ENCODE assay signal across 8 cellular contexts in the genomic region with DNA sequence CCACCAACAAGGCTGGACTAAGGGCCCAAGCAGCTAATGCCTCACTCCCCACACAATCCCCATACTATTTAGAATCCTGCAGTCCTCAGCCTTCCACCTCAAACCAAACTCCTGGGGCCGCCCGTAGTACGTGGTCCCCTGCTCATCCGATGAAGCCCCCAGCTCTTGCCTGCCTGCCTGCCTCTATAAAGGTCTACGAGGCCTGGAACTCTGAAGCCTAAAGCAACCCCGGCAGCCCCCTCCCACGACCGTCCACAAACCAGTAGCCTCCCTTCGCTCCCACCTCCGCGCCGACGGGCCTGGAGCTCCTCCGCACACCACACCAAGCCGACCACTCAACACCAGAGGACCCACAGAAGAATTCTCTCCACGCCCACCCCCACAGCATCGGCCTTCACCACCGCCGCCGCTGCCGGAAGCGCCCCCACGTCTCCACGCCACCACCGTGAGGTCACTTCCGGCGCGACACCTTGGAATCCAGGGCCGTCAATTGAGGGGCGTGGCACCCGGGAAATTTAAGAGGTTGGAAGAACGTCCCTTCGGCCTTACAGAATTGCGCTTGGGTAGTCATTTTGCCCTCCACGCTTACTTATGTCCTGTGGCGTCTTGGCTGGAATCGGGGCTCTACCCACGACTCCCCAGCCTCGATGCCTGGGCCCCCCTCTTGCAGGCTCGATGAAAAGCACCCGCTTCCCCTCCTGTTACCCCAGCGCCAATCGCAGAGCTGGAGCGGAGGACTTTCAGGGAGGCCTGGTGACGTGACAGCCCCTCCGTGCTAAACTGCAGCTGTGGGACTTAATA. TPM values are rescaled to one million over a fixed set of nuclear protein-coding genes. Genes with fewer than 3 reads are reported as not detected.
DNase-seq lines count a peak whose midpoint lies in the region; ATAC-seq and TF ChIP-seq lines count a peak whose summit lies in the region.

A gene with protein sequence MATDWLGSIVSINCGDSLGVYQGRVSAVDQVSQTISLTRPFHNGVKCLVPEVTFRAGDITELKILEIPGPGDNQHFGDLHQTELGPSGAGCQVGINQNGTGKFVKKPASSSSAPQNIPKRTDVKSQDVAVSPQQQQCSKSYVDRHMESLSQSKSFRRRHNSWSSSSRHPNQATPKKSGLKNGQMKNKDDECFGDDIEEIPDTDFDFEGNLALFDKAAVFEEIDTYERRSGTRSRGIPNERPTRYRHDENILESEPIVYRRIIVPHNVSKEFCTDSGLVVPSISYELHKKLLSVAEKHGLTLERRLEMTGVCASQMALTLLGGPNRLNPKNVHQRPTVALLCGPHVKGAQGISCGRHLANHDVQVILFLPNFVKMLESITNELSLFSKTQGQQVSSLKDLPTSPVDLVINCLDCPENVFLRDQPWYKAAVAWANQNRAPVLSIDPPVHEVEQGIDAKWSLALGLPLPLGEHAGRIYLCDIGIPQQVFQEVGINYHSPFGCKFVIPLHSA (minus strand): TSS at position 428 of the 801 bp plus-strand sequence. CDS start 20,900 bp downstream, outside the sequence.

- DNase-seq in DMS 273 treated with DMSO at 0.1 percent for 48 hours (lab: John Stamatoyannopoulos, UW) (peak; percentile 2), SJCRH30 (peak; percentile 85 to 88), foreskin keratinocyte (peak; percentile 50 to 64), neural progenitor cell (ENCODE audit: low spot score) (peak; percentile 95)
- peak; percentile 79 for DNase-seq in activated gamma-delta T cell treated with anti-CD3 and anti-CD28 coated beads, Interleukin-2, amount 50 U/mL, for 16 hours (ENCODE audit: low read depth)

- H3K79me2 ChIP-seq in Loucy (ENCODE audit: insufficient read depth, low read length) (peaks cover 54% of the 10 kb centered on the region), neural progenitor cell (ENCODE audit: low read depth) (peaks cover 51% of the 10 kb centered on the region)

- no peaks in the 10 kb centered on the region for H3K9me2 ChIP-seq in Loucy (replicated peaks; ENCODE audit: low read depth, low read length)

- H3K4me1 Mint-ChIP-seq in neural progenitor cell, result peaks cover 25% of the 10 kb centered on the region

- ATAC-seq in GM21723 (IDR thresholded peaks at IDR 0.05; ENCODE audit: unreplicated experiment) (peak; percentile 91), foreskin keratinocyte (peak; percentile 89)

- H3K27ac Mint-ChIP-seq in neural progenitor cell, result peak within 1 kb of the TSS; percentile 100

- TF ChIP-seq CTCF in Loucy (conservative IDR thresholded peaks at IDR 0.05; ENCODE audit: low read length) (no peak), foreskin keratinocyte (conservative IDR thresholded peaks at IDR 0.05) (no peak), neural progenitor cell (IDR thresholded peaks at IDR 0.05) (no peak)

- H3K4me3 ChIP-seq in Loucy (ENCODE audit: low read length, poor library complexity, severe bottlenecking) (peak within 1 kb of the TSS; percentile 94), SJCRH30 (peak within 1 kb of the TSS; percentile 99), neural progenitor cell (peak within 1 kb of the TSS; percentile 88), stomach smooth muscle (ENCODE audit: low read length in 2 of 2) (peak within 1 kb of the TSS; percentile 94 to 98)

- no peaks in the 10 kb centered on the region for H3K36me3 Mint-ChIP-seq in neural progenitor cell

- H3K36me3 ChIP-seq in Loucy (ENCODE audit: insufficient read depth, low read length) (no peaks in the 10 kb centered on the region), SJCRH30 (0 out of 2 replicates have a peak, but pooled peaks cover 2% of the 10 kb centered on the region), neural progenitor cell (no peaks in the 10 kb centered on the region), stomach smooth muscle (ENCODE audit: control insufficient read depth in 2 of 2, insufficient read depth in 2 of 2, low read length in 2 of 2) (no peaks in the 10 kb centered on the region)

- H3K9me3 Mint-ChIP-seq in neural progenitor cell, result no peaks in the 10 kb centered on the region

- peaks cover 11% of the 10 kb centered on the region for H3K27me3 Mint-ChIP-seq in neural progenitor cell (ENCODE audit: insufficient read depth, low read depth)

- no peaks in the 10 kb centered on the region for H3K27me3 ChIP-seq in Loucy (ENCODE audit: insufficient read depth, low read length, poor library complexity, severe bottlenecking)
- H3K27me3 ChIP-seq in SJCRH30, result no peaks in the 10 kb centered on the region; the same call in 1 of the 2 replicates
- no peaks in the 10 kb centered on the region for H3K27me3 ChIP-seq in foreskin keratinocyte
- H3K27me3 ChIP-seq in neural progenitor cell, result peaks cover 13% of the 10 kb centered on the region
- no peaks in the 10 kb centered on the region for H3K27me3 ChIP-seq in stomach smooth muscle (ENCODE audit: control insufficient read depth in 1 of 2, insufficient read depth in 2 of 2, low read length in 2 of 2)

- H3K9me3 ChIP-seq in Loucy (ENCODE audit: insufficient read depth, low read depth, low read length) (no peaks in the 10 kb centered on the region), SJCRH30 (replicated peaks) (no peaks in the 10 kb centered on the region), neural progenitor cell (ENCODE audit: low read depth) (no peaks in the 10 kb centered on the region), stomach smooth muscle (ENCODE audit: control insufficient read depth in 2 of 2, low read length in 2 of 2) (no peaks in the 10 kb centered on the region)

- peak within 1 kb of the TSS; percentile 100 for H3K4me3 Mint-ChIP-seq in neural progenitor cell

- H3K9ac ChIP-seq in Loucy (ENCODE audit: low read depth, low read length, poor library complexity, severe bottlenecking) (peak within 1 kb of the TSS; percentile 97), neural progenitor cell (peak within 1 kb of the TSS; percentile 95), stomach smooth muscle (ENCODE audit: low read length in 2 of 2) (peak within 1 kb of the TSS; percentile 91 to 98)

- peak within 1 kb of the TSS; percentile 96 for H2AFZ ChIP-seq in Loucy (ENCODE audit: low read length)
- peak within 1 kb of the TSS; percentile 93 for H2AFZ ChIP-seq in neural progenitor cell (replicated peaks)

- H3K27ac ChIP-seq in SJCRH30 (peak within 1 kb of the TSS; percentile 67), foreskin keratinocyte (peak within 1 kb of the TSS; percentile 92), neural progenitor cell (no peak within 1 kb of the TSS), stomach smooth muscle (ENCODE audit: low read length) (peak within 1 kb of the TSS; percentile 87)

- H4K20me1 ChIP-seq in Loucy (ENCODE audit: insufficient read depth, low read length, poor library complexity, severe bottlenecking) (peaks cover 10% of the 10 kb centered on the region), neural progenitor cell (ENCODE audit: low read depth) (peaks cover 17% of the 10 kb centered on the region)

- H3K4me2 ChIP-seq in Loucy (ENCODE audit: low read depth, low read length, poor library complexity, severe bottlenecking) (peak within 1 kb of the TSS; percentile 95), neural progenitor cell (peak within 1 kb of the TSS; percentile 93)

- H3K4me1 ChIP-seq in Loucy (ENCODE audit: insufficient read depth, low read length, poor library complexity, severe bottlenecking) (peaks cover 23% of the 10 kb centered on the region), SJCRH30 (no peaks in the 10 kb centered on the region), foreskin keratinocyte (peaks cover 3% of the 10 kb centered on the region), neural progenitor cell (peaks cover 8% of the 10 kb centered on the region), stomach smooth muscle (ENCODE audit: control insufficient read depth, insufficient read depth, low read length) (peaks cover 21% of the 10 kb centered on the region)

- H3F3A ChIP-seq in Loucy (ENCODE audit: low read depth) (no peaks in the 10 kb centered on the region), neural progenitor cell (ENCODE audit: low read depth) (no peaks in the 10 kb centered on the region)

RNA-seq across cellular contexts. Expression of the gene that starts here (rescaled TPM):
- 19.7 and 21.6 TPM in 2 replicates for total RNA-seq in SJCRH30 (2014; rRNA removed; shearing (Covaris generic))
- 21.7 and 24.1 TPM in 2 replicates for total RNA-seq in foreskin keratinocyte
- polyA plus RNA-seq in foreskin keratinocyte, result 23.0 and 24.5 TPM in 2 replicates
- 16.6 and 24.4 TPM in 2 replicates for total RNA-seq in neural progenitor cell (ENCODE audit: low replicate concordance)

Comparison
In these comparisons a context has a peak if more than half of its experiments do, and no peak if none do; other contexts are left out.
1. DNase-seq: peak in every context shown above with its lines; median percentile 95 in neural progenitor cell; 86 in SJCRH30; 79 in activated gamma-delta T cell treated with anti-CD3 and anti-CD28 coated beads, Interleukin-2, amount 50 U/mL, for 16 hours; 57 in foreskin keratinocyte; 2 in DMS 273 treated with DMSO at 0.1 percent for 48 hours.